ENCODE assay signal across 36 cellular contexts in genomic region chr1:102783487-102783886, GRCh38.
DNase-seq lines count a peak whose midpoint lies in the region; ATAC-seq, FAIRE-seq and TF ChIP-seq lines count a peak whose summit lies in the region.
"Had no signal": no experiment of that assay in that cellular context is flagged by ENCODE, and none has a peak within 500 bp of the region (broad histone marks: within the 10 kb centered on the region; RNA-seq: fewer than 3 reads in every experiment).

No MANE protein-coding gene starts in this region.

- H3K27ac ChIP-seq in kidney (ENCODE audit: low read depth in 2 of 2, low read length in 2 of 2) (no peak overlapping the region), neuronal stem cell (replicated peaks; ENCODE audit: low read length) (no peak overlapping the region), sigmoid colon (no peak overlapping the region), spleen (no peak overlapping the region)
- H3K27ac ChIP-seq: 22Rv1; A549; BLaER1; BLaER1 treated with 17β-estradiol and CSF1 and Interleukin-3, amounts not matched to agents 10 nM and 100 nM; C4-2B had no signal

- no peak overlapping the region for H2AFZ ChIP-seq in neuronal stem cell (ENCODE audit: low read length)

- H3K9me3 ChIP-seq in kidney (ENCODE audit: control insufficient read depth in 1 of 2, low read length in 2 of 2) (peaks cover 0 to 5% of the 10 kb centered on the region in 2 donors), neuronal stem cell (replicated peaks in 1 of 2; ENCODE audit: control insufficient read depth in 2 of 2, insufficient read depth in 1 of 2, low read depth in 1 of 2, low read length in 2 of 2) (peaks cover 0 to 5% of the 10 kb centered on the region in 2 donors), sigmoid colon (no peaks in the 10 kb centered on the region), spleen (peaks cover 0 to 26% (median 14%) of the 10 kb centered on the region in 8 donors)
- H3K9me3 ChIP-seq: A549, BE2C, Caco-2 had no signal

- intact Hi-C loops in kidney (cut with DNase I) (no loop called here), sigmoid colon (cut with DNase I) (no loop called here), spleen (cut with DNase I; ENCODE audit: low total_unique reads) (no loop called here)

- TF ChIP-seq EP300 in sigmoid colon (IDR thresholded peaks at IDR 0.05), result no peak

- peaks cover 7% of the 10 kb centered on the region for H3K36me3 Mint-ChIP-seq in mesothelial cell of epicardium
- H3K36me3 Mint-ChIP-seq: CD14-positive monocyte; CD4-positive, alpha-beta memory T cell; CD4-positive, CD25-positive, alpha-beta regulatory T cell; CD8-positive, alpha-beta memory T cell; CD8-positive, alpha-beta T cell had no signal

- no peak overlapping the region for H2BK15ac ChIP-seq in neuronal stem cell (ENCODE audit: low read length)

- no peaks in the 10 kb centered on the region for H3K79me1 ChIP-seq in neuronal stem cell (ENCODE audit: low read depth, low read length)

- H3K4me1 ChIP-seq in kidney (ENCODE audit: control insufficient read depth in 1 of 2, insufficient read depth in 1 of 2, low read depth in 1 of 2, low read length in 2 of 2) (no peaks in the 10 kb centered on the region), neuronal stem cell (ENCODE audit: control insufficient read depth in 2 of 2, insufficient read depth in 1 of 2, low read depth in 1 of 2, low read length in 2 of 2) (no peaks in the 10 kb centered on the region), sigmoid colon (no peaks in the 10 kb centered on the region), spleen (no peaks in the 10 kb centered on the region)
- H3K4me1 ChIP-seq: A549; BE2C; BLaER1; BLaER1 treated with 17β-estradiol and CSF1 and Interleukin-3, amounts not matched to agents 10 nM and 100 nM; Caco-2 had no signal

- no peak overlapping the region for H4K91ac ChIP-seq in neuronal stem cell (ENCODE audit: low read depth, low read length, poor library complexity)

- H2BK12ac ChIP-seq in neuronal stem cell (ENCODE audit: low read length), result no peak overlapping the region

- H2AK5ac ChIP-seq in neuronal stem cell (ENCODE audit: low read depth, low read length), result no peak overlapping the region

- H3K18ac ChIP-seq in neuronal stem cell (ENCODE audit: low read length), result no peak overlapping the region

- peak overlapping the region; percentile 37 for H3K4ac ChIP-seq in neuronal stem cell (ENCODE audit: low read length)

- no peak overlapping the region for H3K9ac ChIP-seq in kidney (ENCODE audit: low read length in 2 of 2)
- H3K9ac ChIP-seq in neuronal stem cell (ENCODE audit: low read depth, low read length, poor library complexity), result no peak overlapping the region
- H3K9ac ChIP-seq: BLaER1; BLaER1 treated with 17β-estradiol and CSF1 and Interleukin-3, amounts not matched to agents 10 nM and 100 nM had no signal

- H3K27me3 ChIP-seq in neuronal stem cell (ENCODE audit: control insufficient read depth in 3 of 3, insufficient read depth in 3 of 3, low read depth in 1 of 3, low read length in 3 of 3), result no peaks in the 10 kb centered on the region
- no peaks in the 10 kb centered on the region for H3K27me3 ChIP-seq in sigmoid colon
- no peaks in the 10 kb centered on the region for H3K27me3 ChIP-seq in spleen (replicated peaks in 1 of 7)
- H3K27me3 ChIP-seq: BE2C; BLaER1; BLaER1 treated with 17β-estradiol and CSF1 and Interleukin-3, amounts not matched to agents 10 nM and 100 nM had no signal

- H3K4me3 Mint-ChIP-seq in mesothelial cell of epicardium, result no peak overlapping the region
- H3K4me3 Mint-ChIP-seq: B cell; CD14-positive monocyte; CD4-positive, alpha-beta memory T cell; CD4-positive, alpha-beta T cell; CD4-positive, CD25-positive, alpha-beta regulatory T cell; CD8-positive, alpha-beta memory T cell; CD8-positive, alpha-beta T cell had no signal

- TF ChIP-seq POLR2A in sigmoid colon (IDR thresholded peaks at IDR 0.05) (no peak), spleen (IDR thresholded peaks at IDR 0.05) (no peak), GM18505 (IDR thresholded peaks at IDR 0.05; ENCODE audit: borderline replicate concordance, extremely low read depth, insufficient read depth, insufficient read length) (no peak)

- no peaks in the 10 kb centered on the region for H3K27me3 Mint-ChIP-seq in mesothelial cell of epicardium (ENCODE audit: low read depth)
- H3K27me3 Mint-ChIP-seq: B cell; CD4-positive, alpha-beta memory T cell; CD4-positive, alpha-beta T cell; CD4-positive, CD25-positive, alpha-beta regulatory T cell; CD8-positive, alpha-beta memory T cell had no signal

- H3K23ac ChIP-seq in neuronal stem cell (ENCODE audit: low read depth, low read length, poor library complexity), result no peak overlapping the region

- no peak overlapping the region for H2BK5ac ChIP-seq in neuronal stem cell (ENCODE audit: low read length)

- H3K14ac ChIP-seq in neuronal stem cell (ENCODE audit: low read length), result no peak overlapping the region

- H4K8ac ChIP-seq in neuronal stem cell (ENCODE audit: low read depth, low read length), result no peak overlapping the region

- H2BK120ac ChIP-seq in neuronal stem cell (ENCODE audit: low read depth, low read length), result no peak overlapping the region

- H3K4me1 Mint-ChIP-seq in mesothelial cell of epicardium, result no peaks in the 10 kb centered on the region
- H3K4me1 Mint-ChIP-seq: B cell; CD14-positive monocyte; CD4-positive, alpha-beta memory T cell; CD4-positive, CD25-positive, alpha-beta regulatory T cell; CD8-positive, alpha-beta memory T cell had no signal

- no peak overlapping the region for H3K4me2 ChIP-seq in neuronal stem cell (ENCODE audit: insufficient read depth, low read length, poor library complexity, severe bottlenecking)
- H3K4me2 ChIP-seq: A549; BLaER1; BLaER1 treated with 17β-estradiol and CSF1 and Interleukin-3, amounts not matched to agents 10 nM and 100 nM had no signal

- no peak for FAIRE-seq in kidney (lab: Jason Lieb, UNC)
- FAIRE-seq: A204.1, A549, D721Med had no signal

- H3K36me3 ChIP-seq in kidney (ENCODE audit: control insufficient read depth in 1 of 2, insufficient read depth in 2 of 2, low read length in 2 of 2) (no peaks in the 10 kb centered on the region), neuronal stem cell (replicated peaks in 1 of 2; ENCODE audit: control insufficient read depth in 2 of 2, insufficient read depth in 2 of 2, low read length in 2 of 2) (no peaks in the 10 kb centered on the region), sigmoid colon (no peaks in the 10 kb centered on the region), spleen (no peaks in the 10 kb centered on the region)
- H3K36me3 ChIP-seq: BE2C; BLaER1; BLaER1 treated with 17β-estradiol and CSF1 and Interleukin-3, amounts not matched to agents 10 nM and 100 nM had no signal

- H3K9me3 Mint-ChIP-seq in mesothelial cell of epicardium, result peaks cover 22% of the 10 kb centered on the region

- ATAC-seq in GM18505 (IDR thresholded peaks at IDR 0.05; ENCODE audit: unreplicated experiment), result no peak
- ATAC-seq: A549; CD8-positive, alpha-beta T cell had no signal

- TF ChIP-seq CTCF in kidney (IDR thresholded peaks at IDR 0.05; ENCODE audit: borderline replicate concordance, extremely low read depth, insufficient read depth) (no peak), sigmoid colon (IDR thresholded peaks at IDR 0.05) (no peak), spleen (IDR thresholded peaks at IDR 0.05 in 8 of 11, conservative IDR thresholded peaks at IDR 0.05 in 3 of 11) (no peak), mesothelial cell of epicardium (IDR thresholded peaks at IDR 0.05; ENCODE audit: unreplicated experiment) (no peak)

- DNase-seq in kidney, result peak; percentile 42
- DNase-seq in neuronal stem cell (ENCODE audit: low spot score), result no peak
- DNase-seq in sigmoid colon, result peak; percentile 24
- peak; percentile 53 for DNase-seq in spleen
- DNase-seq in activated naive CD4-positive, alpha-beta T cell treated with anti-CD3 and anti-CD28 coated beads, Interleukin-2, amount 50 U/mL, for 16 hours, result no peak
- DNase-seq in mesothelial cell of epicardium (ENCODE audit: low spot score in 2 of 2, unreplicated experiment in 2 of 2), result no peak
- no peak for DNase-seq in NCI-H69 (lab: John Stamatoyannopoulos, UW)
- DNase-seq: 8988T; ACHN; AML-193; BE2C; C1 segment of cervical spinal cord; Caco-2; Calu3; CD4-positive, alpha-beta memory T cell; CD4-positive, alpha-beta T cell; CD4-positive, CD25-positive, alpha-beta regulatory T cell; CD8-positive, alpha-beta memory T cell; CD8-positive, alpha-beta T cell; COR-L47; DMS 273 treated with DMSO at 0.1 percent for 48 hours; DMS153; DMS79; DMS79 treated with DMSO at 0.1 percent for 48 hours; DND-41; EL had no signal

- no CpG with 5 or more reads among the region's 3 CpGs for WGBS in neuronal stem cell (ENCODE audit: extremely low coverage in 2 of 2, insufficient read length in 2 of 2, insufficient replicate concordance in 1 of 2), 2 donors
- WGBS in sigmoid colon, 2 donors, result 50 to 54% methylated on average over 3 of the region's 3 CpGs
- WGBS in spleen, 5 donors, result 44 to 67% (median 50%) methylated on average over 3 of the region's 3 CpGs

- no peak overlapping the region for H3K27ac Mint-ChIP-seq in mesothelial cell of epicardium
- H3K27ac Mint-ChIP-seq: B cell; CD14-positive monocyte; CD4-positive, alpha-beta memory T cell; CD4-positive, alpha-beta T cell; CD4-positive, CD25-positive, alpha-beta regulatory T cell; CD8-positive, alpha-beta memory T cell; CD8-positive, alpha-beta T cell had no signal

- H3K4me3 ChIP-seq in kidney (ENCODE audit: low read length in 2 of 2) (no peak overlapping the region), neuronal stem cell (ENCODE audit: low read length in 2 of 2) (no peak overlapping the region), sigmoid colon (no peak overlapping the region), spleen (no peak overlapping the region)
- H3K4me3 ChIP-seq: A549; BLaER1; BLaER1 treated with 17β-estradiol and CSF1 and Interleukin-3, amounts not matched to agents 10 nM and 100 nM had no signal

Comparison
In these comparisons a context has a peak if more than half of its experiments do, and no peak if none do; other contexts are left out.
1. DNase-seq: peak in kidney (single experiment), sigmoid colon (single experiment) and spleen (single experiment); none in neuronal stem cell (single experiment), activated naive CD4-positive, alpha-beta T cell treated with anti-CD3 and anti-CD28 coated beads, Interleukin-2, amount 50 U/mL, for 16 hours (single experiment), mesothelial cell of epicardium (0 of 2) and NCI-H69 (single experiment).